26 cellular contexts compared by ENCODE assay signal in genomic region chr2:179097131-179097530, GRCh38. TPM values are rescaled to one million over a fixed set of nuclear protein-coding genes. Genes with fewer than 3 reads are reported as not detected.
"Had no signal": no experiment of that assay in that cellular context is flagged by ENCODE, and none has a peak within 500 bp of the region (broad histone marks: within the 10 kb centered on the region; RNA-seq: fewer than 3 reads in every experiment).

No MANE protein-coding gene starts in this region.

- FAIRE-seq: colon, urothelium cell line had no signal

- H3K36me3 ChIP-seq: adrenal gland, gastroesophageal sphincter, transverse colon had no signal

- H3K27ac ChIP-seq: adrenal gland, body of pancreas, dorsolateral prefrontal cortex, gastroesophageal sphincter, hepatocyte, parathyroid adenoma, psoas muscle, testis, transverse colon had no signal

- H3K4me2 ChIP-seq: hepatocyte had no signal

- DNase-seq: activated CD4-positive, CD25-positive, alpha-beta regulatory T cell treated with anti-CD3 and anti-CD28 coated beads, Interleukin-2, amount 50 U/mL, for 72 hours; activated naive CD4-positive, alpha-beta T cell; activated naive CD8-positive, alpha-beta T cell treated with anti-CD3 and anti-CD28 coated beads for 36 hours; activated T-cell treated with anti-CD3 and anti-CD28 coated beads for 4 hours; activated T-cell treated with anti-CD3 and anti-CD28 coated beads, Interleukin-2, amount 50 U/mL, for 72 hours; adrenal gland; aorta; body of pancreas; dorsolateral prefrontal cortex; effector memory CD4-positive, alpha-beta T cell; erythroblast; islet precursor cell; left ventricle myocardium superior; mammary epithelial cell; midbrain; naive thymus-derived CD4-positive, alpha-beta T cell; psoas muscle; stimulated activated naive CD4-positive, alpha-beta T cell treated with Interleukin-2 at 50 U/mL for 16 hours; T-helper 2 cell; testis; transverse colon had no signal

- H3K27me3 ChIP-seq: adrenal gland, body of pancreas, dorsolateral prefrontal cortex, gastroesophageal sphincter, hepatocyte, testis, transverse colon had no signal

- H3K27ac Mint-ChIP-seq: activated naive CD8-positive, alpha-beta T cell treated with anti-CD3 and anti-CD28 coated beads for 36 hours; activated T-cell treated with anti-CD3 and anti-CD28 coated beads, Interleukin-2, amount 50 U/mL, for 72 hours had no signal

- H3K27me3 Mint-ChIP-seq: activated naive CD8-positive, alpha-beta T cell treated with anti-CD3 and anti-CD28 coated beads for 36 hours; naive thymus-derived CD4-positive, alpha-beta T cell had no signal

- H3K9me3 Mint-ChIP-seq: activated T-cell treated with anti-CD3 and anti-CD28 coated beads, Interleukin-2, amount 50 U/mL, for 72 hours had no signal

- H3K4me1 ChIP-seq: adrenal gland, body of pancreas, parathyroid adenoma, psoas muscle, testis, transverse colon had no signal

- H3K4me3 Mint-ChIP-seq: activated naive CD8-positive, alpha-beta T cell treated with anti-CD3 and anti-CD28 coated beads for 36 hours; activated T-cell treated with anti-CD3 and anti-CD28 coated beads, Interleukin-2, amount 50 U/mL, for 72 hours had no signal

- H3K36me3 Mint-ChIP-seq: activated naive CD8-positive, alpha-beta T cell treated with anti-CD3 and anti-CD28 coated beads for 36 hours had no signal

- H3K4me3 ChIP-seq: adrenal gland, body of pancreas, dorsolateral prefrontal cortex, gastroesophageal sphincter, hepatocyte, psoas muscle, testis, transverse colon had no signal

- H3K9ac ChIP-seq: parathyroid adenoma had no signal

- H2AFZ ChIP-seq: hepatocyte, parathyroid adenoma had no signal

- H3K79me2 ChIP-seq: hepatocyte, parathyroid adenoma had no signal

- ATAC-seq: activated T-cell treated with anti-CD3 and anti-CD28 coated beads, Interleukin-2, amount 50 U/mL, for 72 hours; body of pancreas; gastroesophageal sphincter; left ventricle myocardium superior; psoas muscle had no signal

RNA-seq across cellular contexts. Expression of gene CCDC141, which starts 47.2 kb away (rescaled TPM):
- total RNA-seq: mammary epithelial cell had no signal
